22 cellular contexts compared by ENCODE assay signal in the genomic region with DNA sequence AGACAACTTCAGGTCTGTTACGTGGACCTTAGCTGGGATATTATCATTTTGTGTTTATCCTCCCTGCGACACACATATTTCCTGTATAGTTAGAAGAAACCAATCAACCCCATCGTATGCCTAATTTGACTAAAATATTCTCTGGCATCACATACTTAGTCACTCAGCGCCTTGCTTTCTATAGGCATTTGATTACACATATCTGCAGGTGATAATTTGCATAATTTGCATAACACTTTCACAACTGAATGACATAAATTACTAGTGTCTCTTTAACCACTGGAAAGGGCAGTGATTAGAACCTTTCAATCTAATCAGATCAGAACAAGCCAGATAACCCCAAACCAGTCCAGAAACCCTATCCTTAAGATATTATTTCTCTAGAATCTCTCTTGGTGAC.
"Had no signal": no experiment of that assay in that cellular context is flagged by ENCODE, and none has a peak within 500 bp of the region (broad histone marks: within the 10 kb centered on the region; RNA-seq: fewer than 3 reads in every experiment).

No MANE protein-coding gene starts in this region.

- H3K27ac ChIP-seq: coronary artery, epithelial cell of prostate, gastroesophageal sphincter, left ventricle myocardium inferior, prostate gland, upper lobe of left lung had no signal

- H3K36me3 ChIP-seq: gastroesophageal sphincter, left ventricle myocardium inferior, prostate gland, upper lobe of left lung had no signal

- H3K4me3 ChIP-seq: coronary artery, gastroesophageal sphincter, left ventricle myocardium inferior, prostate gland, upper lobe of left lung had no signal

- H3K27me3 ChIP-seq: upper lobe of left lung had no signal

- H3K4me1 Mint-ChIP-seq: activated naive CD8-positive, alpha-beta T cell treated with anti-CD3 and anti-CD28 coated beads, Interleukin-2, amount 50 U/mL, for 24 hours; natural killer cell; stimulated activated naive B cell treated with anti-CD40 and anti-IgM and Interleukin-4, amounts not matched to agents 10 μg/mL and 1 μg/mL and 100 μg/mL, for 72 hours had no signal

- H3K36me3 Mint-ChIP-seq: natural killer cell; stimulated activated naive B cell treated with anti-CD40 and anti-IgM and Interleukin-4, amounts not matched to agents 10 μg/mL and 1 μg/mL and 100 μg/mL, for 72 hours had no signal

- H3K4me1 ChIP-seq: gastroesophageal sphincter, left ventricle myocardium inferior, prostate gland, upper lobe of left lung had no signal

- H3K9me3 ChIP-seq: gastroesophageal sphincter, left ventricle myocardium inferior, prostate gland, upper lobe of left lung had no signal

- H3K27me3 Mint-ChIP-seq: activated naive CD8-positive, alpha-beta T cell treated with anti-CD3 and anti-CD28 coated beads, Interleukin-2, amount 50 U/mL, for 24 hours; stimulated activated naive B cell treated with anti-CD40 and anti-IgM and Interleukin-4, amounts not matched to agents 10 μg/mL and 1 μg/mL and 100 μg/mL, for 72 hours had no signal

- H3K9me3 Mint-ChIP-seq: activated naive CD8-positive, alpha-beta T cell treated with anti-CD3 and anti-CD28 coated beads, Interleukin-2, amount 50 U/mL, for 24 hours; activated T-helper 1 cell treated with anti-CD3 and anti-CD28 coated beads, Interleukin-12 subunit alpha, Interleukin-12 subunit beta, Interleukin-2, Interleukin-4 antibody, amounts not matched to agents 30 ng/mL and 10 ng/mL and 1 ng/mL, durations not matched to agents 14 hours and 24 hours and 36 hours; natural killer cell; stimulated activated naive B cell treated with anti-CD40 and anti-IgM and Interleukin-4, amounts not matched to agents 10 μg/mL and 1 μg/mL and 100 μg/mL, for 72 hours had no signal

- H3K4me3 Mint-ChIP-seq: activated CD8-positive, alpha-beta T cell treated with anti-CD3 and anti-CD28 coated beads, Interleukin-2, amount 10 ng/mL, durations not matched to agents 7 days and 5 days; activated naive CD8-positive, alpha-beta T cell treated with anti-CD3 and anti-CD28 coated beads, Interleukin-2, amount 50 U/mL, for 24 hours; activated T-helper 1 cell treated with anti-CD3 and anti-CD28 coated beads, Interleukin-12 subunit alpha, Interleukin-12 subunit beta, Interleukin-2, Interleukin-4 antibody, amounts not matched to agents 30 ng/mL and 10 ng/mL and 1 ng/mL, durations not matched to agents 14 hours and 24 hours and 36 hours; natural killer cell; stimulated activated naive B cell treated with anti-CD40 and anti-IgM and Interleukin-4, amounts not matched to agents 10 μg/mL and 1 μg/mL and 100 μg/mL, for 72 hours had no signal

- H3K27ac Mint-ChIP-seq: activated CD8-positive, alpha-beta T cell treated with anti-CD3 and anti-CD28 coated beads, Interleukin-2, amount 10 ng/mL, durations not matched to agents 7 days and 5 days; activated naive CD8-positive, alpha-beta T cell treated with anti-CD3 and anti-CD28 coated beads, Interleukin-2, amount 50 U/mL, for 24 hours; activated T-helper 1 cell treated with anti-CD3 and anti-CD28 coated beads, Interleukin-12 subunit alpha, Interleukin-12 subunit beta, Interleukin-2, Interleukin-4 antibody, amounts not matched to agents 30 ng/mL and 10 ng/mL and 1 ng/mL, durations not matched to agents 14 hours and 24 hours and 36 hours; natural killer cell; stimulated activated naive B cell treated with anti-CD40 and anti-IgM and Interleukin-4, amounts not matched to agents 10 μg/mL and 1 μg/mL and 100 μg/mL, for 72 hours had no signal

- DNase-seq: activated CD4-positive, alpha-beta T cell treated with anti-CD3 and anti-CD28 coated beads for 1 hour; activated CD4-positive, alpha-beta T cell treated with anti-CD3 and anti-CD28 coated beads, Interleukin-2, amount 50 U/mL, for 1 hour; activated CD8-positive, alpha-beta T cell treated with anti-CD3 and anti-CD28 coated beads, Interleukin-2, amount 10 ng/mL, durations not matched to agents 7 days and 5 days; activated gamma-delta T cell; activated naive CD4-positive, alpha-beta T cell treated with anti-CD3 and anti-CD28 coated beads, Interleukin-2, amount 50 U/mL, for 16 hours; activated naive CD8-positive, alpha-beta T cell treated with anti-CD3 and anti-CD28 coated beads, Interleukin-2, amount 50 U/mL, for 24 hours; cerebellar nuclear complex; head of caudate nucleus; hypothalamus; left ventricle myocardium inferior; mammary epithelial cell; midbrain; natural killer cell; stimulated activated CD4-positive, alpha-beta T cell treated with anti-CD3 and anti-CD28 coated beads, Interleukin-2, amount 100 ng/mL, for 48 hours; stimulated activated CD8-positive, alpha-beta memory T cell treated with anti-CD3 and anti-CD28 coated beads, Interleukin-4, amount 100 ng/mL, for 48 hours; stimulated activated naive B cell treated with anti-CD40 and anti-IgM and Interleukin-4, amounts not matched to agents 10 μg/mL and 1 μg/mL and 100 μg/mL, for 72 hours; upper lobe of left lung had no signal

- ATAC-seq: activated CD8-positive, alpha-beta T cell treated with anti-CD3 and anti-CD28 coated beads, Interleukin-2, amount 10 ng/mL, durations not matched to agents 7 days and 5 days; activated naive CD8-positive, alpha-beta T cell treated with anti-CD3 and anti-CD28 coated beads, Interleukin-2, amount 50 U/mL, for 24 hours; gastroesophageal sphincter; natural killer cell; stimulated activated naive B cell treated with anti-CD40 and anti-IgM and Interleukin-4, amounts not matched to agents 10 μg/mL and 1 μg/mL and 100 μg/mL, for 72 hours had no signal
